Comparison of ENCODE assay signal across 10 cellular contexts in genomic region chr14:22489957-22490950, GRCh38.
DNase-seq lines count a peak whose midpoint lies in the region; ATAC-seq and TF ChIP-seq lines count a peak whose summit lies in the region.
"Had no signal": no experiment of that assay in that cellular context is flagged by ENCODE, and none has a peak within 500 bp of the region (broad histone marks: within the 10 kb centered on the region; RNA-seq: fewer than 3 reads in every experiment).

No MANE protein-coding gene starts in this region.

- POLR2A ChIA-PET in naive thymus-derived CD8-positive, alpha-beta T cell (lab: Charles Lee): interaction anchor here (1.1 to 34.2 kb wide), 4 partner anchors 11 to 75 kb away, joined by 3 to 760 read pairs (median 72); no protein-coding TSS in a partner anchor

- DNase-seq in T-helper 1 cell (no peak), NCI-H187 (lab: John Stamatoyannopoulos, UW) (no peak), NCI-H2196 treated with DMSO at 0.1 percent for 48 hours (lab: John Stamatoyannopoulos, UW; ENCODE audit: unreplicated experiment) (no peak)
- no peak for DNase-seq in activated T-cell treated with anti-CD3 and anti-CD28 coated beads, Interleukin-2, amount 50 U/mL, for 72 hours
- no peak for DNase-seq in naive thymus-derived CD8-positive, alpha-beta T cell
- DNase-seq in activated effector memory CD4-positive, alpha-beta T cell treated with anti-CD3 and anti-CD28 coated beads, Interleukin-2, amount 50 U/mL, for 16 hours: no peak
- DNase-seq: NCI-H2227 treated with DMSO at 0.1 percent for 48 hours, OCI-M1 had no signal

- H3K27me3 Mint-ChIP-seq in T-helper 1 cell treated with Interleukin-12 subunit alpha and Interleukin-12 subunit beta and Interleukin-4 antibody, amounts not matched to agents 30 μg/mL and 1 μg/mL, for 36 hours (ENCODE audit: low read depth): no peaks in the 10 kb centered on the region
- no peaks in the 10 kb centered on the region for H3K27me3 Mint-ChIP-seq in activated T-cell treated with anti-CD3 and anti-CD28 coated beads, Interleukin-2, amount 50 U/mL, for 72 hours (ENCODE audit: low read depth)
- H3K27me3 Mint-ChIP-seq in naive thymus-derived CD8-positive, alpha-beta T cell: no peaks in the 10 kb centered on the region

- H3K4me3 Mint-ChIP-seq in T-helper 1 cell treated with Interleukin-12 subunit alpha and Interleukin-12 subunit beta and Interleukin-4 antibody, amounts not matched to agents 30 μg/mL and 1 μg/mL, for 36 hours: peak overlapping the region; percentile 89
- peak overlapping the region; percentile 93 to 95 for H3K4me3 Mint-ChIP-seq in activated T-cell treated with anti-CD3 and anti-CD28 coated beads, Interleukin-2, amount 50 U/mL, for 72 hours
- peak overlapping the region; percentile 75 to 93 (median 88) for H3K4me3 Mint-ChIP-seq in naive thymus-derived CD8-positive, alpha-beta T cell

- peak overlapping the region; percentile 95 for H3K27ac Mint-ChIP-seq in T-helper 1 cell treated with Interleukin-12 subunit alpha and Interleukin-12 subunit beta and Interleukin-4 antibody, amounts not matched to agents 30 μg/mL and 1 μg/mL, for 36 hours
- H3K27ac Mint-ChIP-seq in activated T-cell treated with anti-CD3 and anti-CD28 coated beads, Interleukin-2, amount 50 U/mL, for 72 hours: peak overlapping the region; percentile 98
- peak overlapping the region; percentile 71 to 98 (median 88) for H3K27ac Mint-ChIP-seq in naive thymus-derived CD8-positive, alpha-beta T cell

- peaks cover 36% of the 10 kb centered on the region for H3K4me1 Mint-ChIP-seq in T-helper 1 cell treated with Interleukin-12 subunit alpha and Interleukin-12 subunit beta and Interleukin-4 antibody, amounts not matched to agents 30 μg/mL and 1 μg/mL, for 36 hours (ENCODE audit: low read depth)
- H3K4me1 Mint-ChIP-seq in activated T-cell treated with anti-CD3 and anti-CD28 coated beads, Interleukin-2, amount 50 U/mL, for 72 hours (ENCODE audit: low read depth): peaks cover 16% of the 10 kb centered on the region
- H3K4me1 Mint-ChIP-seq in naive thymus-derived CD8-positive, alpha-beta T cell: peaks cover 0 to 85% (median 10%) of the 10 kb centered on the region in 4 donors

- no peak for ATAC-seq in GM18505 (IDR thresholded peaks at IDR 0.05; ENCODE audit: unreplicated experiment)
- peak; percentile 38 to 50 for ATAC-seq in activated T-cell treated with anti-CD3 and anti-CD28 coated beads, Interleukin-2, amount 50 U/mL, for 72 hours (replicated peaks in 1 of 2)
- ATAC-seq in naive thymus-derived CD8-positive, alpha-beta T cell: peak in 1 of 2 donors; percentile 34

- no peaks in the 10 kb centered on the region for H3K9me3 Mint-ChIP-seq in T-helper 1 cell treated with Interleukin-12 subunit alpha and Interleukin-12 subunit beta and Interleukin-4 antibody, amounts not matched to agents 30 μg/mL and 1 μg/mL, for 36 hours
- H3K9me3 Mint-ChIP-seq in activated T-cell treated with anti-CD3 and anti-CD28 coated beads, Interleukin-2, amount 50 U/mL, for 72 hours: no peaks in the 10 kb centered on the region
- H3K9me3 Mint-ChIP-seq in naive thymus-derived CD8-positive, alpha-beta T cell: no peaks in the 10 kb centered on the region

- H3K36me3 Mint-ChIP-seq in T-helper 1 cell treated with Interleukin-12 subunit alpha and Interleukin-12 subunit beta and Interleukin-4 antibody, amounts not matched to agents 30 μg/mL and 1 μg/mL, for 36 hours (ENCODE audit: low read depth): peaks cover 73% of the 10 kb centered on the region
- peaks cover 26 to 27% of the 10 kb centered on the region in 2 donors for H3K36me3 Mint-ChIP-seq in activated T-cell treated with anti-CD3 and anti-CD28 coated beads, Interleukin-2, amount 50 U/mL, for 72 hours (ENCODE audit: insufficient read depth in 2 of 2)
- peaks cover 0 to 50% (median 26%) of the 10 kb centered on the region in 3 donors for H3K36me3 Mint-ChIP-seq in naive thymus-derived CD8-positive, alpha-beta T cell

- TF ChIP-seq POLR2A in GM18505 (IDR thresholded peaks at IDR 0.05; ENCODE audit: borderline replicate concordance, extremely low read depth, insufficient read depth, insufficient read length): peak; percentile 6
